In the genomic region with DNA sequence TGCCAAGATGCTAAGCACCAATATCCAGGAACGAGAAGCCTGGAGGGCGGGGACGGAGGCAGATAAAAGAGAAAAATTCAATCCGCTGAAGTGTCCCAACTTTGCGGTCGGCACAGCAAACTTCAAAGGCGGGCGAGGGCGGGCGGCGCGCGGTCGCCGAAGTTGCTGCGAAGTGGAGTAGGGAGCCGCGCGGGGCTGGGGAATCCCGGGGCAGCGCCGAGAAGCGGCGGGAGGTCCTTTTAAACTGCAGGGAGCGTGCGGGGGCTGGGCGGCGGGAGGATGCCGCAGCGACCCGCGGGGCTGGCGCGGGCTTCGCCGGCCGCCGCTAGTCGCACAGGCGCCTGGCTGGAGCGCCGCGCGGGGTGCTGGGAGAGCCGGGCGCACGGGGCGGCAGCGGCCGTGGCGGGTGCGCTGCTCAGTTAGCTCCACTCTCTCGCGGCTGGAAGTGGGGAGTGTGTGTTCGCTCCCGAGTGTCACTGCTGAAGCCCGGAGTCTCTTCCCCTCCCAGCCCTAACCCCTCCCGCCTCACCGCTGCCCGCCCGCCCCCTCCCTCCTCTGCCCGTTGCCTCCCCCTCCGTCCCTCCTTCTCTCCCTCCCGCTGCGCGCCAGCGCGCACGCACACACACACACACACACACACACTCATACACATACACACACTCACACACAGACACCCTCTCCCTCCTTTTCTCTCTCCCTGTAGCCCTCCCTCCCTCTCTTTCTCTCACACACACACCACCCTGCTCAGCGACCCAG, we compare ENCODE assay signal across 8 cellular contexts. TPM values are rescaled to one million over a fixed set of nuclear protein-coding genes. Genes with fewer than 3 reads are reported as not detected.
DNase-seq lines count a peak whose midpoint lies in the region; FAIRE-seq and TF ChIP-seq lines count a peak whose summit lies in the region.

A gene with protein sequence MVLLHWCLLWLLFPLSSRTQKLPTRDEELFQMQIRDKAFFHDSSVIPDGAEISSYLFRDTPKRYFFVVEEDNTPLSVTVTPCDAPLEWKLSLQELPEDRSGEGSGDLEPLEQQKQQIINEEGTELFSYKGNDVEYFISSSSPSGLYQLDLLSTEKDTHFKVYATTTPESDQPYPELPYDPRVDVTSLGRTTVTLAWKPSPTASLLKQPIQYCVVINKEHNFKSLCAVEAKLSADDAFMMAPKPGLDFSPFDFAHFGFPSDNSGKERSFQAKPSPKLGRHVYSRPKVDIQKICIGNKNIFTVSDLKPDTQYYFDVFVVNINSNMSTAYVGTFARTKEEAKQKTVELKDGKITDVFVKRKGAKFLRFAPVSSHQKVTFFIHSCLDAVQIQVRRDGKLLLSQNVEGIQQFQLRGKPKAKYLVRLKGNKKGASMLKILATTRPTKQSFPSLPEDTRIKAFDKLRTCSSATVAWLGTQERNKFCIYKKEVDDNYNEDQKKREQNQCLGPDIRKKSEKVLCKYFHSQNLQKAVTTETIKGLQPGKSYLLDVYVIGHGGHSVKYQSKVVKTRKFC (minus strand): TSS at position 456 of the 756 bp plus-strand sequence. CDS start 26,698 bp downstream, outside the sequence.

- H3K4ac ChIP-seq in H1 (replicated peaks; ENCODE audit: insufficient read length, low read depth, low read length) = peak within 1 kb of the TSS; percentile 35

- peak within 1 kb of the TSS; percentile 41; the same call in 1 of the 2 replicates for H3K18ac ChIP-seq in H1 (ENCODE audit: extremely low read depth, low read length)

- peak within 1 kb of the TSS; percentile 86 for H2AFZ ChIP-seq in H1 (ENCODE audit: low read length)

- H3K9ac ChIP-seq in H1 (replicated peaks in 1 of 4; ENCODE audit: extremely low read depth in 1 of 4, low read depth in 3 of 4, low read length in 3 of 4) = peak within 1 kb of the TSS in 1 of 4 experiments; percentile 37; a peak in 1 of 7 replicates

- peaks cover 0 to 12% (median 4%) of the 10 kb centered on the region in 4 experiments; a peak in 5 of 7 replicates for H3K4me1 ChIP-seq in H1 (replicated peaks in 1 of 4; ENCODE audit: control insufficient read depth in 3 of 4, insufficient read depth in 4 of 4, low read length in 3 of 4)

- no peak for TF ChIP-seq EP300 in H1 (IDR thresholded peaks at IDR 0.05; ENCODE audit: borderline replicate concordance in 1 of 2, low read depth in 2 of 2, low read length in 2 of 2)

- FAIRE-seq in H1 (lab: Jason Lieb, UNC) = no peak

- no peak within 1 kb of the TSS for H2BK120ac ChIP-seq in H1 (replicated peaks; ENCODE audit: low read depth, low read length)

- TF ChIP-seq CTCF in HL-60 (IDR thresholded peaks at IDR 0.05; ENCODE audit: insufficient read depth, low read length) (no peak), H1 (IDR thresholded peaks at IDR 0.05; ENCODE audit: control extremely low read depth in 1 of 3, insufficient read depth in 1 of 3, low read depth in 1 of 3, low read length in 3 of 3) (no peak), mesothelial cell of epicardium (IDR thresholded peaks at IDR 0.05; ENCODE audit: unreplicated experiment) (no peak)

- no peak within 1 kb of the TSS; the same call in 1 of the 2 replicates for H4K8ac ChIP-seq in H1 (ENCODE audit: extremely low read depth, insufficient read depth, low read length)

- peak within 1 kb of the TSS; percentile 42; the same call in 1 of the 2 replicates for H2BK12ac ChIP-seq in H1 (ENCODE audit: low read depth, low read length)

- H3K9me3 Mint-ChIP-seq in mesothelial cell of epicardium = no peaks in the 10 kb centered on the region

- no peak for TF ChIP-seq RAD21 in H1 (IDR thresholded peaks at IDR 0.05 in 1 of 2, conservative IDR thresholded peaks at IDR 0.05 in 1 of 2; ENCODE audit: low read depth in 2 of 2, low read length in 2 of 2)

- H3K4me2 ChIP-seq in H1 (ENCODE audit: insufficient read depth in 1 of 2, low read depth in 2 of 2, low read length in 2 of 2) = peak within 1 kb of the TSS; percentile 83

- H4K91ac ChIP-seq in H1 (replicated peaks; ENCODE audit: insufficient read length, low read length) = peak within 1 kb of the TSS; percentile 71

- H2BK20ac ChIP-seq in H1 (ENCODE audit: low read length) = 0 out of 2 replicates have a peak within 1 kb of the TSS, but pooled peaks have one; percentile 63

- H3K9me3 ChIP-seq in H1 (ENCODE audit: insufficient read depth in 2 of 2, low read depth in 1 of 2, low read length in 1 of 2) = no peaks in the 10 kb centered on the region

- peak within 1 kb of the TSS; percentile 44 for H4K5ac ChIP-seq in H1 (ENCODE audit: insufficient read length, low read depth, low read length)

- peak within 1 kb of the TSS; percentile 83 for H3K27ac Mint-ChIP-seq in mesothelial cell of epicardium

- H4K20me1 ChIP-seq in H1 (replicated peaks in 1 of 2; ENCODE audit: control insufficient read depth in 1 of 2, insufficient read depth in 2 of 2, low read length in 2 of 2) = no peaks in the 10 kb centered on the region

- no peak within 1 kb of the TSS for H2BK15ac ChIP-seq in H1 (ENCODE audit: low read length)

- peak within 1 kb of the TSS; percentile 20 for H3K56ac ChIP-seq in H1 (replicated peaks; ENCODE audit: insufficient read length, low read depth, low read length)

- H3K4me3 ChIP-seq in HL-60 (replicated peaks; ENCODE audit: insufficient read depth, low read length) = peak within 1 kb of the TSS; percentile 59
- H3K4me3 ChIP-seq in H1 (ENCODE audit: extremely low read depth in 1 of 4, insufficient read depth in 2 of 4, low read depth in 3 of 4, low read length in 4 of 4) = peak within 1 kb of the TSS; percentile 70 to 91 (median 76)

- H3K4me3 Mint-ChIP-seq in mesothelial cell of epicardium = peak within 1 kb of the TSS; percentile 92

- no peak within 1 kb of the TSS for H2BK5ac ChIP-seq in H1 (ENCODE audit: low read depth, low read length)

- H3K27me3 ChIP-seq in HL-60 (ENCODE audit: insufficient read depth, poor library complexity, severe bottlenecking) (peaks cover 23% of the 10 kb centered on the region), H1 (replicated peaks in 1 of 4; ENCODE audit: control insufficient read depth in 3 of 4, extremely low read depth in 1 of 4, insufficient read depth in 3 of 4, low read length in 3 of 4) (peaks cover 0 to 24% (median 17%) of the 10 kb centered on the region in 4 experiments; a peak in 6 of 7 replicates)

- peaks cover 18% of the 10 kb centered on the region for H3K23me2 ChIP-seq in H1 (ENCODE audit: low read depth, low read length)

- CTCF ChIA-PET in H1 (lab: Charles Lee; ENCODE audit: partially characterized antibody) = interaction anchor here (0.6 to 1.8 kb wide), 7 partner anchors 11 to 462 kb away, joined by 3 to 7 read pairs (median 3); no protein-coding TSS in a partner anchor

- no peaks in the 10 kb centered on the region for H3K36me3 Mint-ChIP-seq in mesothelial cell of epicardium

- H2AK5ac ChIP-seq in H1 (ENCODE audit: low read depth, low read length) = no peak within 1 kb of the TSS

- no peaks in the 10 kb centered on the region for H3K79me1 ChIP-seq in H1 (ENCODE audit: low read depth, low read length)

- DNase-seq in DMS53 treated with DMSO at 0.1 percent for 48 hours (lab: John Stamatoyannopoulos, UW; ENCODE audit: unreplicated experiment) (peak; percentile 48), HL-60 (ENCODE audit: low read depth in 1 of 2, low spot score in 1 of 2) (peak; percentile 35 to 43), H1 (ENCODE audit: low read depth in 1 of 2, low spot score in 2 of 2) (peak in 1 of 2 experiments; percentile 68), mesothelial cell of epicardium (ENCODE audit: low spot score in 2 of 2, unreplicated experiment in 2 of 2) (peak; percentile 39 to 67), HuH-7 (ENCODE audit: low spot score) (no peak), NCI-H1694 (lab: John Stamatoyannopoulos, UW) (no peak)
- DNase-seq in activated CD4-positive, alpha-beta T cell treated with anti-CD3 and anti-CD28 coated beads, Interleukin-2, amount 50 U/mL, for 1 hour = peak; percentile 24
- peak; percentile 4 to 55 (median 40) for DNase-seq in stimulated activated naive CD4-positive, alpha-beta T cell (lab: John Stamatoyannopoulos, UW)

- peaks cover 40% of the 10 kb centered on the region for H3K27me3 Mint-ChIP-seq in mesothelial cell of epicardium (ENCODE audit: low read depth)

- POLR2A ChIA-PET in H1 (lab: Charles Lee; ENCODE audit: partially characterized antibody) = no interaction called here

- 1% methylated on average over 21 of the region's 70 CpGs; no CpG with 5 or more reads in 1 of the 2 experiments for WGBS in H1 (ENCODE audit: extremely low coverage in 1 of 2, insufficient coverage in 1 of 2, insufficient read length in 1 of 2, insufficient replicate concordance in 2 of 2, low coverage in 1 of 2, low lambda C conversion rate in 2 of 2, missing lambda C conversion rate in 1 of 2), 2 experiments

- H3K36me3 ChIP-seq in H1 (ENCODE audit: control insufficient read depth in 2 of 4, insufficient read depth in 4 of 4, low read length in 3 of 4) = no peaks in the 10 kb centered on the region

- no peak within 1 kb of the TSS for H3K23ac ChIP-seq in H1 (ENCODE audit: insufficient read length)

- TF ChIP-seq POLR2A in H1 (IDR thresholded peaks at IDR 0.05; ENCODE audit: control extremely low read depth in 1 of 2, low read depth in 2 of 2, low read length in 2 of 2) = no peak

- H3K27ac ChIP-seq in HL-60 (replicated peaks) (no peak within 1 kb of the TSS), H1 (ENCODE audit: low read depth, low read length) (no peak within 1 kb of the TSS)

- no peak within 1 kb of the TSS for H3K14ac ChIP-seq in H1 (ENCODE audit: insufficient read length)

- H3K4me1 Mint-ChIP-seq in mesothelial cell of epicardium = peaks cover 34% of the 10 kb centered on the region

- H3K79me2 ChIP-seq in H1 (ENCODE audit: control insufficient read depth in 1 of 2, insufficient read depth in 2 of 2, low read length in 2 of 2) = no peaks in the 10 kb centered on the region

TF ChIP-seq in H1, 55 proteins besides CTCF, POLR2A, EP300 and RAD21 (continues in another document):
- TF ChIP-seq SP1 (IDR thresholded peaks at IDR 0.05; ENCODE audit: low read depth, low read length) (no peak), RNF2 (IDR thresholded peaks at IDR 0.05; ENCODE audit: borderline replicate concordance, low read depth, low read length, missing control alignments, poor library complexity, severe bottlenecking) (peak; percentile 26)

RNA-seq across cellular contexts. Expression of the gene that starts here (rescaled TPM):
- 1.6 and 1.8 TPM in 2 replicates for total RNA-seq in H1 (2021; fragmentation: NEBNext Ultra II Directional; extraction: Animal tissue kit (Norgen Biotek cat#: 25700))
- polyA plus RNA-seq in H1 (2011; rRNA removed) = 0.50 and 0.70 TPM in 2 replicates
- 0.72 TPM for polyA plus RNA-seq in H1 (2011; cell fraction: cytosol; rRNA removed)
- 1.1 TPM for polyA plus RNA-seq in H1 (2011; cell fraction: nucleus; rRNA removed)
- 1.3 to 2.1 TPM (median 1.4 TPM) in 4 replicates for polyA plus RNA-seq in H1 (2012, experiment 1 of 2)
- polyA plus RNA-seq in H1 (2012, experiment 2 of 2) = 0.52 TPM
- polyA plus RNA-seq in H1 (2013, experiment 1 of 2) = 1.3 TPM
- polyA plus RNA-seq in H1 (2013, experiment 2 of 2) = 1.1 TPM
- 1.1 and 2.8 TPM in 2 replicates for polyA minus RNA-seq in H1 (2011; rRNA and poly(A)+ RNA removed)
- 1.2 TPM for polyA minus RNA-seq in H1 (2011; cell fraction: cytosol; rRNA and poly(A)+ RNA removed)
- 2.1 TPM for polyA minus RNA-seq in H1 (2011; cell fraction: nucleus; rRNA and poly(A)+ RNA removed)
- total RNA-seq in mesothelial cell of epicardium = 8.6 to 10.1 TPM (median 9.9 TPM) in 3 replicates

Comparison
In these comparisons a context has a peak if more than half of its experiments do, and no peak if none do; other contexts are left out.
1. DNase-seq: peak in DMS53 treated with DMSO at 0.1 percent for 48 hours (single experiment), HL-60 (2 of 2), activated CD4-positive, alpha-beta T cell treated with anti-CD3 and anti-CD28 coated beads, Interleukin-2, amount 50 U/mL, for 1 hour (single experiment), mesothelial cell of epicardium (2 of 2) and stimulated activated naive CD4-positive, alpha-beta T cell (6 of 6); none in HuH-7 (single experiment) and NCI-H1694 (single experiment).